In the genomic region with DNA sequence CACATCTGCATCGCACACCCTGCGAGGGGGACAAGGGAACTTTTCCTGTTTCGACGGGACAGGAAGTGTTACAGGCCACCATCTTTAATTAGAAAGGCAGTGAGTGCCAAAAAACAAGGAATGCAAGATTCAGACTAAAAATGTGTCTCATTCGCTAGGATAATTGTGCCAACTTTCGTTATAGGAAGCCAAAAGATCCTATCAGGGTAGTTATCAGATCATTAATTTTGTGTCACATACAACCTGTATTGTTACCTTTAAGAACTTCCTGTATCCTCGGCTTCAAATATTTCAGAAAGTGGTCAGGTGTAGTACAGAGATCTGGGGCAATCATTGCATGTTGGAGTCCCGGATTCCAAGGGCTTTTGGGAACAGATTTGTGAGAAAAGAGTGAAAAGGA, we compare ENCODE assay signal across 20 cellular contexts. TPM values are rescaled to one million over a fixed set of nuclear protein-coding genes. Genes with fewer than 3 reads are reported as not detected.
DNase-seq lines count a peak whose midpoint lies in the region; ATAC-seq, FAIRE-seq and TF ChIP-seq lines count a peak whose summit lies in the region.
"Had no signal": no experiment of that assay in that cellular context is flagged by ENCODE, and none has a peak within 500 bp of the region (broad histone marks: within the 10 kb centered on the region; RNA-seq: fewer than 3 reads in every experiment).

No MANE protein-coding gene starts in this region.

- H3K27ac ChIP-seq in body of pancreas = peak overlapping the region; percentile 38 to 67 (median 53)
- peak overlapping the region; percentile 36 to 87 for H3K27ac ChIP-seq in kidney (ENCODE audit: low read depth in 2 of 2, low read length in 2 of 2)
- peak overlapping the region in 3 of 5 donors; percentile 8 to 66 (median 36) for H3K27ac ChIP-seq in stomach
- H3K27ac ChIP-seq: brain microvascular endothelial cell had no signal

- ATAC-seq in body of pancreas = peak; percentile 52
- ATAC-seq in GM18867 (IDR thresholded peaks at IDR 0.05; ENCODE audit: unreplicated experiment) = no peak
- no peak for ATAC-seq in GM21723 (IDR thresholded peaks at IDR 0.05; ENCODE audit: unreplicated experiment)
- ATAC-seq: activated CD8-positive, alpha-beta T cell treated with anti-CD3 and anti-CD28 coated beads for 36 hours had no signal

- H3K36me3 ChIP-seq in body of pancreas (replicated peaks in 1 of 2; ENCODE audit: insufficient read depth in 1 of 2, low read depth in 2 of 2) (peaks cover 0 to 4% of the 10 kb centered on the region in 2 donors), kidney (ENCODE audit: control insufficient read depth in 1 of 2, insufficient read depth in 2 of 2, low read length in 2 of 2) (no peaks in the 10 kb centered on the region), stomach (no peaks in the 10 kb centered on the region)
- H3K36me3 ChIP-seq: brain microvascular endothelial cell, MG63 had no signal

- TF ChIP-seq CTCF in Calu3 (IDR thresholded peaks at IDR 0.05; ENCODE audit: unreplicated experiment) (no peak), body of pancreas (IDR thresholded peaks at IDR 0.05) (no peak), kidney (IDR thresholded peaks at IDR 0.05; ENCODE audit: borderline replicate concordance, extremely low read depth, insufficient read depth) (no peak), stomach (IDR thresholded peaks at IDR 0.05) (no peak)

- H3K9ac ChIP-seq in kidney (ENCODE audit: low read length in 2 of 2) = no peak overlapping the region

- intact Hi-C loops in Calu3 (cut with micrococcal nuclease; ENCODE audit: unreplicated experiment) = no loop called here
- intact Hi-C loops in body of pancreas (cut with DNase I) = no loop called here
- intact Hi-C loops in kidney (cut with DNase I) = no loop called here
- intact Hi-C loops in stomach (cut with DNase I; ENCODE audit: low total_unique reads) = no loop called here

- no peak overlapping the region for H3K4me3 Mint-ChIP-seq in Calu3 (ENCODE audit: low read depth, unreplicated experiment)
- H3K4me3 Mint-ChIP-seq: activated CD8-positive, alpha-beta T cell treated with anti-CD3 and anti-CD28 coated beads for 36 hours; activated naive CD4-positive, alpha-beta T cell treated with anti-CD3 and anti-CD28 coated beads, Interleukin-2, amount 50 U/mL, for 24 hours; activated T-cell treated with anti-CD3 and anti-CD28 coated beads, Interleukin-2, amount 50 U/mL, for 24 hours; dendritic cell treated with granulocyte-macrophage colony-stimulating factor and Interleukin-4, amounts not matched to agents 40 ng/mL and 50 ng/mL, for 4 days; naive B cell had no signal

- TF ChIP-seq EP300 in stomach (IDR thresholded peaks at IDR 0.05) = no peak

- no peak for TF ChIP-seq POLR2A in body of pancreas (IDR thresholded peaks at IDR 0.05)
- no peak for TF ChIP-seq POLR2A in stomach (IDR thresholded peaks at IDR 0.05)

- H3K9me3 ChIP-seq in body of pancreas (no peaks in the 10 kb centered on the region), kidney (ENCODE audit: control insufficient read depth in 1 of 2, low read length in 2 of 2) (no peaks in the 10 kb centered on the region), stomach (no peaks in the 10 kb centered on the region)
- H3K9me3 ChIP-seq: MG63 had no signal

- H3K4me1 ChIP-seq in body of pancreas (peaks cover 31% of the 10 kb centered on the region), kidney (ENCODE audit: control insufficient read depth in 1 of 2, insufficient read depth in 1 of 2, low read depth in 1 of 2, low read length in 2 of 2) (peaks cover 0 to 7% of the 10 kb centered on the region in 2 donors), stomach (peaks cover 3 to 24% (median 14%) of the 10 kb centered on the region in 4 donors)

- CTCF ChIA-PET in Calu3 (lab: Charles Lee) = no interaction called here

- no peaks in the 10 kb centered on the region for H3K36me3 Mint-ChIP-seq in Calu3 (ENCODE audit: insufficient read depth, unreplicated experiment)

- no peaks in the 10 kb centered on the region for H3K27me3 ChIP-seq in body of pancreas
- H3K27me3 ChIP-seq in stomach = no peaks in the 10 kb centered on the region
- H3K27me3 ChIP-seq: brain microvascular endothelial cell, MG63 had no signal

- no peak for FAIRE-seq in kidney (lab: Jason Lieb, UNC)
- FAIRE-seq: GM18507 had no signal

- H3K9me3 Mint-ChIP-seq in Calu3 (ENCODE audit: low read depth, unreplicated experiment) = peaks cover 6% of the 10 kb centered on the region
- H3K9me3 Mint-ChIP-seq: activated CD8-positive, alpha-beta T cell treated with anti-CD3 and anti-CD28 coated beads for 36 hours; activated naive CD4-positive, alpha-beta T cell treated with anti-CD3 and anti-CD28 coated beads, Interleukin-2, amount 50 U/mL, for 24 hours; dendritic cell treated with granulocyte-macrophage colony-stimulating factor and Interleukin-4, amounts not matched to agents 40 ng/mL and 50 ng/mL, for 4 days had no signal

- peaks cover 22% of the 10 kb centered on the region for H3K4me1 Mint-ChIP-seq in Calu3 (ENCODE audit: low read depth, unreplicated experiment)

- H3K27me3 Mint-ChIP-seq in Calu3 (ENCODE audit: unreplicated experiment) = no peaks in the 10 kb centered on the region
- H3K27me3 Mint-ChIP-seq: activated CD8-positive, alpha-beta T cell treated with anti-CD3 and anti-CD28 coated beads for 36 hours; activated naive CD4-positive, alpha-beta T cell treated with anti-CD3 and anti-CD28 coated beads, Interleukin-2, amount 50 U/mL, for 24 hours; activated T-cell treated with anti-CD3 and anti-CD28 coated beads, Interleukin-2, amount 50 U/mL, for 24 hours; dendritic cell treated with granulocyte-macrophage colony-stimulating factor and Interleukin-4, amounts not matched to agents 40 ng/mL and 50 ng/mL, for 4 days; naive B cell had no signal

- H3K4me3 ChIP-seq in body of pancreas = no peak overlapping the region
- H3K4me3 ChIP-seq in kidney (ENCODE audit: low read length in 2 of 2) = peak overlapping the region in 1 of 2 donors; percentile 32
- H3K4me3 ChIP-seq in stomach = no peak overlapping the region
- H3K4me3 ChIP-seq: MG63 had no signal

- BruUV-seq in Calu3 (replicated peaks; lab: Mats Ljungman, UMichigan) = no TSS peak

- no peak for DNase-seq in Calu3
- no peak for DNase-seq in body of pancreas
- no peak for DNase-seq in kidney
- DNase-seq in stomach = no peak
- no peak for DNase-seq in foreskin melanocyte
- no peak for DNase-seq in NOMO-1 treated with DMSO at 0.1 percent for 48 hours (lab: John Stamatoyannopoulos, UW; ENCODE audit: unreplicated experiment)
- DNase-seq: activated CD8-positive, alpha-beta T cell treated with anti-CD3 and anti-CD28 coated beads for 36 hours; activated T-cell treated with anti-CD3 and anti-CD28 coated beads, Interleukin-2, amount 50 U/mL, for 24 hours; brain microvascular endothelial cell; H7; MG63; naive B cell; NCI-H2227 treated with DMSO at 0.1 percent for 48 hours had no signal

- 51 to 53% methylated on average over 8 of the region's 8 CpGs for WGBS in body of pancreas, 2 donors
- 66 to 75% (median 73%) methylated on average over 8 of the region's 8 CpGs for WGBS in stomach, 5 donors

- H3K27ac Mint-ChIP-seq in Calu3 (ENCODE audit: unreplicated experiment) = peak overlapping the region; percentile 60
- H3K27ac Mint-ChIP-seq: activated CD8-positive, alpha-beta T cell treated with anti-CD3 and anti-CD28 coated beads for 36 hours; activated T-cell treated with anti-CD3 and anti-CD28 coated beads, Interleukin-2, amount 50 U/mL, for 24 hours; dendritic cell treated with granulocyte-macrophage colony-stimulating factor and Interleukin-4, amounts not matched to agents 40 ng/mL and 50 ng/mL, for 4 days had no signal

RNA-seq across cellular contexts. Expression of gene MGP, which starts 19.2 kb away (rescaled TPM):
- 0.64 TPM in 1 of 2 replicates, not detected in the other for total RNA-seq in Calu3 (2022)
- total RNA-seq in body of pancreas = 100 to 1,000 TPM; 162 to 228 TPM
- 811 TPM for total RNA-seq in kidney
- polyA plus RNA-seq in kidney (ENCODE audit: insufficient read depth, low read depth, low replicate concordance) = 745 TPM
- total RNA-seq in stomach = 100 to 1,000 TPM in 4 of 5 donors, 10 to 100 TPM in 1; 67.7 to 362 (median 187) TPM
- polyA plus RNA-seq in stomach = 10 to 100 TPM; 52.4 to 83.5 (median 66.7) TPM
- total RNA-seq: activated CD8-positive, alpha-beta T cell treated with anti-CD3 and anti-CD28 coated beads for 36 hours; H7 had no signal

RNA-seq across cellular contexts. Expression of gene ERP27, which starts 33.5 kb away (rescaled TPM):
- 0.17 and 2.3 TPM in 2 replicates for total RNA-seq in Calu3 (2022)
- total RNA-seq in body of pancreas = 100 to 1,000 TPM in 1 of 2 donors, 10 to 100 TPM in 1; 79.1 to 131 TPM
- total RNA-seq in kidney = 11.0 TPM
- 35.3 TPM for polyA plus RNA-seq in kidney (ENCODE audit: insufficient read depth, low read depth, low replicate concordance)
- 10 to 100 TPM in 1 of 5 donors, 1 to 10 TPM in 3, not detected in 1; 1.1 to 12.3 (median 1.3) TPM for total RNA-seq in stomach
- polyA plus RNA-seq in stomach = 1 to 10 TPM; 1.1 to 3.5 (median 1.5) TPM
- total RNA-seq: Daoy, H7, RPMI7951 had no signal

RNA-seq across cellular contexts. Expression of gene ARHGDIB, which starts 56.5 kb away (rescaled TPM):
- total RNA-seq in Calu3 (2022) (23.5 and 23.6 TPM in 2 replicates), body of pancreas (10 to 100 TPM; 19.8 to 36.6 TPM), kidney (151 TPM), stomach (10 to 100 TPM; 13.4 to 74.2 (median 47.0) TPM)
- polyA plus RNA-seq in kidney (ENCODE audit: insufficient read depth, low read depth, low replicate concordance) (127 TPM), stomach (100 to 1,000 TPM in 1 of 3 donors, 10 to 100 TPM in 2; 82.2 to 127 (median 95.2) TPM)

Comparison
In these comparisons a context has a peak if more than half of its experiments do, and no peak if none do; other contexts are left out.
1. RNA of gene MGP, which starts 19.2 kb away (total RNA-seq): 811 TPM in kidney (single experiment), 162 to 228 TPM in body of pancreas and 67.7 to 362 TPM in stomach; 0.64 TPM in Calu3; every median in the first group is over 10 times any median in the second.
2. Peak in every context shown above with its lines, with median percentiles within 50 percentile points of each other: H3K27ac ChIP-seq.